8 cellular contexts compared by ENCODE assay signal in genomic region chr17:14297161-14297851, GRCh38. TPM values are rescaled to one million over a fixed set of nuclear protein-coding genes. Genes with fewer than 3 reads are reported as not detected.
DNase-seq lines count a peak whose midpoint lies in the region; ATAC-seq and TF ChIP-seq lines count a peak whose summit lies in the region.

No MANE protein-coding gene starts in this region.

- intact Hi-C loops in Panc1 (cut with micrococcal nuclease; ENCODE audit: unreplicated experiment) = no loop called here

- H3K4me1 Mint-ChIP-seq in central memory CD8-positive, alpha-beta T cell = peaks cover 42% of the 10 kb centered on the region

- in situ Hi-C loops in Panc1 (cut with HindIII; ENCODE audit: low pct_unique_long_range_greater_than_20kb, low sequenced_read_pairs) = no loop called here

- POLR2A ChIA-PET in Panc1 (lab: Charles Lee) = no interaction called here

- peak overlapping the region; percentile 21 to 23; a peak in 3 of 4 replicates for H3K4me3 ChIP-seq in Panc1 (ENCODE audit: low read depth in 2 of 2, low read length in 2 of 2)
- peak overlapping the region; percentile 33 for H3K4me3 ChIP-seq in urinary bladder (ENCODE audit: low read depth, low read length)

- TF ChIP-seq CTCF in Panc1 (IDR thresholded peaks at IDR 0.05) = no peak

- whole genome bisulfite sequencing in urinary bladder = 2% methylated on average over 63 of the region's 63 CpGs

- BruUV-seq in Panc1 (replicated peaks; lab: Mats Ljungman, UMichigan) = no TSS peak

- peaks cover 84% of the 10 kb centered on the region for H3K27me3 Mint-ChIP-seq in central memory CD8-positive, alpha-beta T cell

- H3K4me1 ChIP-seq in Panc1 (ENCODE audit: control insufficient read depth, insufficient read depth, low read length) (no peaks in the 10 kb centered on the region; the same call in 1 of the 2 replicates), urinary bladder (ENCODE audit: insufficient read depth) (no peaks in the 10 kb centered on the region)

- H3K27ac ChIP-seq in Panc1 (ENCODE audit: low read length) (no peak overlapping the region), urinary bladder (ENCODE audit: low read depth) (no peak overlapping the region)

- peaks cover 19% of the 10 kb centered on the region for H3K27me3 ChIP-seq in Panc1 (ENCODE audit: control insufficient read depth, insufficient read depth, low read length)

- DNase-seq in ELR (ENCODE audit: low read depth) (peak; percentile 70), Panc1 (ENCODE audit: low read depth, low spot score) (no peak), lung microvascular endothelial cell (ENCODE audit: low read depth in 2 of 2) (peak; percentile 33 to 40), mucosa of gallbladder (ENCODE audit: low spot score) (no peak), HT-29 (ENCODE audit: low spot score) (no peak)
- DNase-seq in central memory CD8-positive, alpha-beta T cell (ENCODE audit: low spot score in 2 of 2) = no peak

- H3K27ac Mint-ChIP-seq in central memory CD8-positive, alpha-beta T cell (ENCODE audit: low read depth) = no peak overlapping the region

- H3K9me3 Mint-ChIP-seq in central memory CD8-positive, alpha-beta T cell = no peaks in the 10 kb centered on the region

- peaks cover 25% of the 10 kb centered on the region for H3K36me3 Mint-ChIP-seq in central memory CD8-positive, alpha-beta T cell (ENCODE audit: insufficient read depth)

- H3K4me3 Mint-ChIP-seq in central memory CD8-positive, alpha-beta T cell = peak overlapping the region; percentile 60

- no peaks in the 10 kb centered on the region for H3K36me3 ChIP-seq in Panc1 (ENCODE audit: control insufficient read depth, insufficient read depth, low read length)
- H3K36me3 ChIP-seq in urinary bladder (ENCODE audit: insufficient read depth) = no peaks in the 10 kb centered on the region

- ATAC-seq in Panc1 (no peak), GM18870 (IDR thresholded peaks at IDR 0.05; ENCODE audit: unreplicated experiment) (no peak)
- ATAC-seq in central memory CD8-positive, alpha-beta T cell (replicated peaks; ENCODE audit: extremely low read depth, poor library complexity, severe bottlenecking) = no peak

- CTCF ChIA-PET in Panc1 (lab: Charles Lee) = no interaction called here

- no peaks in the 10 kb centered on the region for H3K9me3 ChIP-seq in Panc1 (ENCODE audit: control insufficient read depth, insufficient read depth, low read depth, low read length)

RNA-seq across cellular contexts. Expression of gene HS3ST3B1, which starts 3.6 kb away (rescaled TPM):
- total RNA-seq in Panc1 (2021; ENCODE audit: unreplicated experiment) (0.59 TPM), lung microvascular endothelial cell (0.22 and 1.6 TPM in 2 replicates), urinary bladder (2.4 TPM), mucosa of gallbladder (4.0 TPM)
- 0.58 TPM for polyA plus RNA-seq in Panc1 (2012; ENCODE audit: insufficient read length)
- polyA plus RNA-seq in urinary bladder = 2.9 TPM
- total RNA-seq in HT-29 (2014; rRNA removed; shearing (Covaris generic)) = 0.13 TPM in 1 of 2 replicates, not detected in the other

Comparison
In these comparisons a context has a peak if more than half of its experiments do, and no peak if none do; other contexts are left out.
1. DNase-seq: peak in ELR (single experiment) and lung microvascular endothelial cell (2 of 2); none in Panc1 (single experiment), central memory CD8-positive, alpha-beta T cell (0 of 2), mucosa of gallbladder (single experiment) and HT-29 (single experiment).